ENCODE assay signal across 8 cellular contexts in the genomic region with DNA sequence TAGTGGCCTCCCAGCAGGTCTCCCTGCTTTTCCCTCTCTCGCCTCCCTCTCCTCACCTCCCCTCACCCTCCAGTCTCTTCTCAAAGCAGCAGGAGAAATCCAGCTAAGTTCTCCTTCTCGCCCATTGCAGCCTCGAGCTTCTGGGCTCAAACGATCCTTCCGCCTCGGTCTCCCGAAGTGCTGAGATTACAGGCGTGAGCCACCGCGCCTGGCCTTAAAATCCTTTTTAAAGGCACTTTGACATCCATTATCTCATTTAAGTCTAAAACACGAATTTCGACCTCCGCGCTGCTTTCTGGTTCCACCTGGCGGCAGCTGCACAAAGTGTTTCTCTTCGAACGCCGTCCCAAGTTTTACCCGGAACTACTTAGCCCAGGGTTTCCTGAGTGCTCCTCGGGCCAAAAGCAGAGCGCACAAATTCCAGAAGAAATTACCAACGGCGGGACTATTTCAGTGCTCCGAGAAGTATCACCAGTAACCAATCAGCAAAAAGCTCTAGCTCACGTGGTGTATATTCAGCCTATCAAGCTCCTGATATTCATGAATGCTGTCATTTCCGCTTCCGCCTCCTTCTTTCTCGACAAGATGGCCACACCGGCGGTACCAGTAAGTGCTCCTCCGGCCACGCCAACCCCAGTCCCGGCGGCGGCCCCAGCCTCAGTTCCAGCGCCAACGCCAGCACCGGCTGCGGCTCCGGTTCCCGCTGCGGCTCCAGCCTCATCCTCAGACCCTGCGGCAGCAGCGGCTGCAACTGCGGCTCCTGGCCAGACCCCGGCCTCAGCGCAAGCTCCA. TPM values are rescaled to one million over a fixed set of nuclear protein-coding genes. Genes with fewer than 3 reads are reported as not detected.
DNase-seq lines count a peak whose midpoint lies in the region; ATAC-seq and TF ChIP-seq lines count a peak whose summit lies in the region.

A gene with protein sequence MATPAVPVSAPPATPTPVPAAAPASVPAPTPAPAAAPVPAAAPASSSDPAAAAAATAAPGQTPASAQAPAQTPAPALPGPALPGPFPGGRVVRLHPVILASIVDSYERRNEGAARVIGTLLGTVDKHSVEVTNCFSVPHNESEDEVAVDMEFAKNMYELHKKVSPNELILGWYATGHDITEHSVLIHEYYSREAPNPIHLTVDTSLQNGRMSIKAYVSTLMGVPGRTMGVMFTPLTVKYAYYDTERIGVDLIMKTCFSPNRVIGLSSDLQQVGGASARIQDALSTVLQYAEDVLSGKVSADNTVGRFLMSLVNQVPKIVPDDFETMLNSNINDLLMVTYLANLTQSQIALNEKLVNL (plus strand): TSS at position 570 of the 792 bp plus-strand sequence. CDS start 16 bp downstream, at position 586.

- H3K27ac ChIP-seq in SU-DHL-6 (ENCODE audit: low read depth, low read length) (peak within 1 kb of the TSS; percentile 20), ovary (peak within 1 kb of the TSS in 1 of 2 donors; percentile 64), thyroid gland (peak within 1 kb of the TSS in 2 of 3 donors; percentile 58 to 61)

- H3F3A ChIP-seq in SU-DHL-6 (ENCODE audit: insufficient read depth): no peaks in the 10 kb centered on the region

- no peaks in the 10 kb centered on the region for H3K27me3 ChIP-seq in SU-DHL-6 (ENCODE audit: low read length)
- no peaks in the 10 kb centered on the region for H3K27me3 ChIP-seq in ovary
- H3K27me3 ChIP-seq in thyroid gland: no peaks in the 10 kb centered on the region

- H3K4me3 ChIP-seq in SU-DHL-6 (ENCODE audit: insufficient read depth, low read length, poor library complexity, severe bottlenecking) (peak within 1 kb of the TSS; percentile 99), ovary (peak within 1 kb of the TSS; percentile 87), thyroid gland (replicated peaks in 1 of 3) (peak within 1 kb of the TSS; percentile 42 to 92 (median 85))

- peaks cover 30% of the 10 kb centered on the region for H3K4me1 Mint-ChIP-seq in activated naive CD8-positive, alpha-beta T cell treated with anti-CD3 and anti-CD28 coated beads, Interleukin-2, amount 10 ng/mL, durations not matched to agents 7 days and 5 days

- no peaks in the 10 kb centered on the region for H3K9me3 ChIP-seq in SU-DHL-6 (ENCODE audit: insufficient read depth, low read length)
- H3K9me3 ChIP-seq in ovary: no peaks in the 10 kb centered on the region
- H3K9me3 ChIP-seq in thyroid gland: no peaks in the 10 kb centered on the region

- intact Hi-C loops in Right ventricle myocardium inferior (cut with DNase I): loop anchor here (2.0 kb wide), 2 partner anchors 94 to 888 kb away; no protein-coding TSS in a partner anchor
- intact Hi-C loops in ovary (cut with DNase I): loop anchor here in 2 of 4 donors (5.0 kb wide), 2 partner anchors 90 to 95 kb away; no protein-coding TSS in a partner anchor
- intact Hi-C loops in thyroid gland (cut with DNase I): loop anchor here (5.0 kb wide), 2 partner anchors 95 to 890 kb away; no protein-coding TSS in a partner anchor

- no peak for TF ChIP-seq POLR2A in ovary (IDR thresholded peaks at IDR 0.05)
- peak in 1 of 2 donors; percentile 55 for TF ChIP-seq POLR2A in thyroid gland (IDR thresholded peaks at IDR 0.05)

- POLR2A ChIA-PET in activated naive CD8-positive, alpha-beta T cell treated with anti-CD3 and anti-CD28 coated beads, Interleukin-2, amount 10 ng/mL, durations not matched to agents 7 days and 5 days (lab: Charles Lee): interaction anchor here (0.8 to 1.6 kb wide), 6 partner anchors 9 to 695 kb away, joined by 3 to 6 read pairs (median 4); partner anchors contain the start of genes RPL27A and TRIM66

- no peaks in the 10 kb centered on the region for H3K9me2 ChIP-seq in SU-DHL-6 (replicated peaks; ENCODE audit: insufficient read depth, low read length)

- WGBS in ovary, 3 donors: 0 to 1% (median 1%) methylated on average over 47 of the region's 47 CpGs
- WGBS in thyroid gland, 2 donors: 1% methylated on average over 35 to 36 of the region's 47 CpGs

- H3K4me3 Mint-ChIP-seq in activated naive CD8-positive, alpha-beta T cell treated with anti-CD3 and anti-CD28 coated beads, Interleukin-2, amount 10 ng/mL, durations not matched to agents 7 days and 5 days: peak within 1 kb of the TSS; percentile 93

- TF ChIP-seq CTCF in GM12872 (IDR thresholded peaks at IDR 0.05; ENCODE audit: insufficient read depth, low read depth, low read length) (peak; percentile 75), SU-DHL-6 (IDR thresholded peaks at IDR 0.05; ENCODE audit: insufficient read depth, low read length, poor library complexity, severe bottlenecking) (peak; percentile 92), ovary (IDR thresholded peaks at IDR 0.05) (peak; percentile 81 to 86 (median 85)), thyroid gland (IDR thresholded peaks at IDR 0.05) (peak; percentile 62 to 92 (median 84))

- H3K4me2 ChIP-seq in SU-DHL-6 (ENCODE audit: low read depth, low read length, poor library complexity, severe bottlenecking): peak within 1 kb of the TSS; percentile 96

- H3K27me3 Mint-ChIP-seq in activated naive CD8-positive, alpha-beta T cell treated with anti-CD3 and anti-CD28 coated beads, Interleukin-2, amount 10 ng/mL, durations not matched to agents 7 days and 5 days: no peaks in the 10 kb centered on the region

- no peaks in the 10 kb centered on the region for H3K9me3 Mint-ChIP-seq in activated naive CD8-positive, alpha-beta T cell treated with anti-CD3 and anti-CD28 coated beads, Interleukin-2, amount 10 ng/mL, durations not matched to agents 7 days and 5 days

- peaks cover 35% of the 10 kb centered on the region for H3K79me2 ChIP-seq in SU-DHL-6 (ENCODE audit: insufficient read depth, low read length)

- peak within 1 kb of the TSS; percentile 99 for H2AFZ ChIP-seq in SU-DHL-6 (ENCODE audit: low read depth, low read length, severe bottlenecking)

- peak within 1 kb of the TSS; percentile 95 for H3K27ac Mint-ChIP-seq in activated naive CD8-positive, alpha-beta T cell treated with anti-CD3 and anti-CD28 coated beads, Interleukin-2, amount 10 ng/mL, durations not matched to agents 7 days and 5 days

- ATAC-seq in HG02759 (IDR thresholded peaks at IDR 0.05; ENCODE audit: unreplicated experiment) (peak; percentile 90), Right ventricle myocardium inferior (peak; percentile 100)
- ATAC-seq in activated naive CD8-positive, alpha-beta T cell treated with anti-CD3 and anti-CD28 coated beads, Interleukin-2, amount 10 ng/mL, durations not matched to agents 7 days and 5 days (ENCODE audit: low read depth): peak; percentile 99

- H4K20me1 ChIP-seq in SU-DHL-6 (ENCODE audit: low read depth, low read length): peaks cover 8% of the 10 kb centered on the region; the same call in 1 of the 2 replicates

- no peak for TF ChIP-seq EP300 in ovary (IDR thresholded peaks at IDR 0.05)

- peaks cover 6% of the 10 kb centered on the region for H3K36me3 Mint-ChIP-seq in activated naive CD8-positive, alpha-beta T cell treated with anti-CD3 and anti-CD28 coated beads, Interleukin-2, amount 10 ng/mL, durations not matched to agents 7 days and 5 days

- H3K4me1 ChIP-seq in ovary (ENCODE audit: insufficient read depth): peaks cover 6% of the 10 kb centered on the region
- peaks cover 16 to 23% of the 10 kb centered on the region in 2 donors for H3K4me1 ChIP-seq in thyroid gland

- 0 out of 2 replicates have a peak, but pooled peaks cover 9% of the 10 kb centered on the region for H3K36me3 ChIP-seq in SU-DHL-6 (ENCODE audit: low read length)
- H3K36me3 ChIP-seq in ovary: no peaks in the 10 kb centered on the region
- H3K36me3 ChIP-seq in thyroid gland: peaks cover 3% of the 10 kb centered on the region in 2 donors

- peak within 1 kb of the TSS; percentile 77 for H3K9ac ChIP-seq in SU-DHL-6 (ENCODE audit: low read length)

- DNase-seq in NCI-H128 (lab: John Stamatoyannopoulos, UW; ENCODE audit: unreplicated experiment): peak; percentile 94
- DNase-seq in activated naive CD8-positive, alpha-beta T cell treated with anti-CD3 and anti-CD28 coated beads, Interleukin-2, amount 10 ng/mL, durations not matched to agents 7 days and 5 days: peak; percentile 77
- DNase-seq in Right ventricle myocardium inferior (ENCODE audit: missing footprints): peak; percentile 89
- peak; percentile 81 to 92 (median 88) for DNase-seq in ovary
- peak; percentile 88 to 90 for DNase-seq in thyroid gland

RNA-seq across cellular contexts. Expression of the gene that starts here (rescaled TPM):
- total RNA-seq in activated naive CD8-positive, alpha-beta T cell treated with anti-CD3 and anti-CD28 coated beads, Interleukin-2, amount 10 ng/mL, durations not matched to agents 7 days and 5 days: 100 to 1,000 TPM; 226 to 233 TPM
- total RNA-seq in Right ventricle myocardium inferior (155 TPM), ovary (100 to 1,000 TPM; 235 to 459 (median 309) TPM), thyroid gland (100 to 1,000 TPM; 187 to 263 (median 231) TPM)
- polyA plus RNA-seq in ovary: 100 to 1,000 TPM; 497 to 764 TPM
